ENCODE assay signal across 20 cellular contexts in the genomic region with DNA sequence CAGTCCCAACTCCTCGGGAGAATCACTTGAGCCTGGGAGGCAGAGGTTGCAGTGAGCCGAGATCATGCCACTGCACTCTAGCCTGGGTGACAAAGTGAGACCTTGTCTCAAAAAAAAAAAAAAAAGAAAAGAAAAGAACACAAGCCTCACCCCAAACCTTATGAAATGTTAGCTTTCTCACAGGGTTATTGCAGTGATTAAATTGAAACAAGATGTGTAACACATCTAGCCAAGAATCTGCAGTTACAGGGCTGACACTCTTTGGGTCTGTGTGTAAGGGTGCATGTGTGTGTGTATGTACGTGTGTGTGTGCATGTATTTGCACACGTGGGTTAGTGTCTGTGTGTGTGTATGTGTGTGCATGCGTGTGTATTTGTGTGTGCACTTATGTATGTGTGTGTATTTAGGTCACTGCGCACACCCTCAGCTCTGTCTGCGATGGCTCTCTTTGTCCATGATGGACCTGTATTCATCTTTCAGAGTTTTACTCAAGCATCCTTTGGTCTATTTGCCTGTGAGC.
"Had no signal": no experiment of that assay in that cellular context is flagged by ENCODE, and none has a peak within 500 bp of the region (broad histone marks: within the 10 kb centered on the region; RNA-seq: fewer than 3 reads in every experiment).

No MANE protein-coding gene starts in this region.

- H3K27ac ChIP-seq: breast epithelium had no signal

- H3K9me3 ChIP-seq: breast epithelium had no signal

- DNase-seq: activated CD4-positive, alpha-beta T cell treated with anti-CD3 and anti-CD28 coated beads for 4 hours; activated CD8-positive, alpha-beta memory T cell treated with anti-CD3 and anti-CD28 coated beads, Interleukin-2, amount 50 U/mL, for 48 hours; activated CD8-positive, alpha-beta T cell treated with anti-CD3 and anti-CD28 coated beads, Interleukin-2, amount 10 ng/mL, durations not matched to agents 7 days and 5 days; activated naive CD4-positive, alpha-beta T cell treated with anti-CD3 and anti-CD28 coated beads, Interleukin-2, amount 50 U/mL, for 16 hours; activated naive CD8-positive, alpha-beta T cell treated with anti-CD3 and anti-CD28 coated beads, Interleukin-2, amount 10 ng/mL, durations not matched to agents 7 days and 5 days; activated T-cell treated with anti-CD3 and anti-CD28 coated beads, Interleukin-2, amount 50 U/mL, for 1 hour; aorta; caudate nucleus; MM.1S; NCI-H1105; NCI-H1436; NCI-H1694 treated with DMSO at 0.1 percent for 48 hours; NCI-H2081 treated with DMSO at 0.1 percent for 48 hours; NCI-H446; NCI-H524; PC-3; SHP77 treated with DMSO at 0.1 percent for 48 hours had no signal

- H3K36me3 ChIP-seq: breast epithelium had no signal

- H3K4me3 ChIP-seq: breast epithelium had no signal

- H3K4me1 ChIP-seq: breast epithelium had no signal

- ATAC-seq: activated CD4-positive, CD25-positive, alpha-beta regulatory T cell treated with anti-CD3 and anti-CD28 coated beads, Interleukin-2, amount 50 U/mL, for 24 hours; activated CD8-positive, alpha-beta T cell treated with anti-CD3 and anti-CD28 coated beads, Interleukin-2, amount 10 ng/mL, durations not matched to agents 7 days and 5 days; PC-3 had no signal

- FAIRE-seq: RCC 7860 had no signal
